1 cellular context compared by ENCODE assay signal in the genomic region with DNA sequence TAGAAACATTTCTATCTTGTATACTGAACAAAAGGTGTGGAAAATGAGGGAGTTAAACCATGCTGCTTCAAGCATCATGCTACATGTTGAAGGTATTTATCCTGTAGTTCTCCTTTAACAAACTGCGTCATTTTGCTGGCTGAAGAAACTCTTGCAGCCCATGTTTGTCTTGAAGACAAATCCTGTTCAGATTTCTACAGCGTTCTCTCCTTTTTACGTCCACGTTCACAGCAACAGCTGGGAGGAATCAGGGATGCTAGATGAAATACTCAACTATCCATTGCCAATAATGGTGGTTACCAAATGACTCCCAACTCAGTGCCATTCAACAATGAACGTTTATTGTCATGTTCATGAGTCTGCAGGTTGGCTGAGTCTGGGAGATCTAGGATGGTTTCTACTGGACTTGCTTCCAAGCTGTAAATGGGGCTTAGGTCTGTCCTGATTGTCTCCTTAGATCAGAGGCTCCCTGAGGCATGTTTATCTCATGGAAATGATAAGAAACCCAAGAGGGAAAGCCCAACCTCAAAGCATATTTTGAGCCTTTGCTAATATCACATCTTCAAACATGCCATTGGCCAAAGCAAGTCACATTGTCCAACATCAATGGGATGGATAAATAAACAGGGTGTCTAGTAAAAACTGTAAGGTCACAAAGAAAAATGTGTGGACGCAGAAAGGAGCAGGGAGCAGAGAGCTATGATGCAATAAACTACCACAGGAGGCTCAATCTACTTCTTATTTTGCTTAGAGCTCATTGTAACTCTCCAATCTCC.
TF ChIP-seq lines count a peak whose summit lies in the region.

No MANE protein-coding gene starts in this region.

TF ChIP-seq in HepG2, 621 proteins besides CTCF, POLR2A, EP300 and RAD21 (continued from another document and continues in another):
- TF ChIP-seq ZNF710 (CRISPR knock-in tag; IDR thresholded peaks at IDR 0.05; ENCODE audit: borderline replicate concordance) (no peak), ZNF780A (CRISPR knock-in tag; IDR thresholded peaks at IDR 0.05) (no peak), HNF4A (CRISPR knock-in tag; IDR thresholded peaks at IDR 0.05) (no peak), CREM (IDR thresholded peaks at IDR 0.05) (peak; percentile 47; the same call in 1 of the 2 replicates), CREM (CRISPR knock-in tag; IDR thresholded peaks at IDR 0.05) (no peak), ZFP90 (CRISPR knock-in tag; IDR thresholded peaks at IDR 0.05; ENCODE audit: borderline replicate concordance) (no peak), ZNF580 (CRISPR knock-in tag; IDR thresholded peaks at IDR 0.05; ENCODE audit: borderline replicate concordance, low read depth) (no peak), MED1 (CRISPR knock-in tag; IDR thresholded peaks at IDR 0.05) (0 out of 2 replicates have a peak, but pooled peaks have one; percentile 26), NCOA2 (CRISPR knock-in tag; IDR thresholded peaks at IDR 0.05) (peak; percentile 71), SKI (IDR thresholded peaks at IDR 0.05; ENCODE audit: partially characterized antibody) (peak; percentile 35), YEATS2 (CRISPR knock-in tag; IDR thresholded peaks at IDR 0.05; ENCODE audit: borderline replicate concordance) (no peak), PHF5A (CRISPR knock-in tag; IDR thresholded peaks at IDR 0.05; ENCODE audit: low read depth, unreplicated experiment) (no peak), ZKSCAN5 (CRISPR knock-in tag; IDR thresholded peaks at IDR 0.05) (no peak), SAP130 (CRISPR knock-in tag; IDR thresholded peaks at IDR 0.05; ENCODE audit: low read depth) (peak; percentile 56), ZNF331 (CRISPR knock-in tag; IDR thresholded peaks at IDR 0.05) (no peak), ZFP82 (CRISPR knock-in tag; IDR thresholded peaks at IDR 0.05; ENCODE audit: borderline replicate concordance) (no peak), PREB (CRISPR knock-in tag; IDR thresholded peaks at IDR 0.05) (no peak), MYPOP (CRISPR knock-in tag; IDR thresholded peaks at IDR 0.05) (0 out of 2 replicates have a peak, but pooled peaks have one; percentile 20), RELA (CRISPR knock-in tag; IDR thresholded peaks at IDR 0.05) (0 out of 2 replicates have a peak, but pooled peaks have one; percentile 37), ZNF577 (CRISPR knock-in tag; IDR thresholded peaks at IDR 0.05; ENCODE audit: borderline replicate concordance, low read depth) (no peak), ZNF274 (CRISPR knock-in tag; IDR thresholded peaks at IDR 0.05) (no peak), ZNF10 (CRISPR knock-in tag; IDR thresholded peaks at IDR 0.05; ENCODE audit: borderline replicate concordance, low read depth) (no peak), ZNF713 (CRISPR knock-in tag; IDR thresholded peaks at IDR 0.05) (no peak), REST (IDR thresholded peaks at IDR 0.05; ENCODE audit: borderline replicate concordance in 1 of 2, low read depth in 1 of 2, low read length in 2 of 2) (no peak), ZNF333 (CRISPR knock-in tag; IDR thresholded peaks at IDR 0.05; ENCODE audit: borderline replicate concordance) (no peak), ZNF431 (CRISPR knock-in tag; IDR thresholded peaks at IDR 0.05; ENCODE audit: borderline replicate concordance, low read depth) (no peak), ZNF777 (CRISPR knock-in tag; IDR thresholded peaks at IDR 0.05) (no peak), PATZ1 (CRISPR knock-in tag; IDR thresholded peaks at IDR 0.05) (0 out of 2 replicates have a peak, but pooled peaks have one; percentile 12), ZNF652 (CRISPR knock-in tag; IDR thresholded peaks at IDR 0.05; ENCODE audit: borderline replicate concordance, low read depth) (no peak), SMAD1 (CRISPR knock-in tag; IDR thresholded peaks at IDR 0.05; ENCODE audit: borderline replicate concordance, low read depth) (no peak)
- TF ChIP-seq, protein P1, sequence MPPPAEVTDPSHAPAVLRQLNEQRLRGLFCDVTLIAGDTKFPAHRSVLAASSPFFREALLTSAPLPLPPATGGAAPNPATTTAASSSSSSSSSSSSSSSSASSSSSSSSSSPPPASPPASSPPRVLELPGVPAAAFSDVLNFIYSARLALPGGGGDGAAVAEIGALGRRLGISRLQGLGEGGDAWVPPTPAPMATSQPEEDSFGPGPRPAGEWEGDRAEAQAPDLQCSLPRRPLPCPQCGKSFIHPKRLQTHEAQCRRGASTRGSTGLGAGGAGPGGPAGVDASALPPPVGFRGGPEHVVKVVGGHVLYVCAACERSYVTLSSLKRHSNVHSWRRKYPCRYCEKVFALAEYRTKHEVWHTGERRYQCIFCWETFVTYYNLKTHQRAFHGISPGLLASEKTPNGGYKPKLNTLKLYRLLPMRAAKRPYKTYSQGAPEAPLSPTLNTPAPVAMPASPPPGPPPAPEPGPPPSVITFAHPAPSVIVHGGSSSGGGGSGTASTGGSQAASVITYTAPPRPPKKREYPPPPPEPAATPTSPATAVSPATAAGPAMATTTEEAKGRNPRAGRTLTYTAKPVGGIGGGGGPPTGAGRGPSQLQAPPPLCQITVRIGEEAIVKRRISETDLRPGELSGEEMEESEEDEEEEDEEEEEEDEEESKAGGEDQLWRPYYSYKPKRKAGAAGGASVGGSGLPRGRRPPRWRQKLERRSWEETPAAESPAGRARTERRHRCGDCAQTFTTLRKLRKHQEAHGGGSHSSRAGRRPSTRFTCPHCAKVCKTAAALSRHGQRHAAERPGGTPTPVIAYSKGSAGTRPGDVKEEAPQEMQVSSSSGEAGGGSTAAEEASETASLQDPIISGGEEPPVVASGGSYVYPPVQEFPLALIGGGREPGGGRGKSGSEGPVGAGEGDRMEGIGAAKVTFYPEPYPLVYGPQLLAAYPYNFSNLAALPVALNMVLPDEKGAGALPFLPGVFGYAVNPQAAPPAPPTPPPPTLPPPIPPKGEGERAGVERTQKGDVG (CRISPR knock-in tag; IDR thresholded peaks at IDR 0.05; ENCODE audit: borderline replicate concordance): no peak
- TF ChIP-seq, protein P2, sequence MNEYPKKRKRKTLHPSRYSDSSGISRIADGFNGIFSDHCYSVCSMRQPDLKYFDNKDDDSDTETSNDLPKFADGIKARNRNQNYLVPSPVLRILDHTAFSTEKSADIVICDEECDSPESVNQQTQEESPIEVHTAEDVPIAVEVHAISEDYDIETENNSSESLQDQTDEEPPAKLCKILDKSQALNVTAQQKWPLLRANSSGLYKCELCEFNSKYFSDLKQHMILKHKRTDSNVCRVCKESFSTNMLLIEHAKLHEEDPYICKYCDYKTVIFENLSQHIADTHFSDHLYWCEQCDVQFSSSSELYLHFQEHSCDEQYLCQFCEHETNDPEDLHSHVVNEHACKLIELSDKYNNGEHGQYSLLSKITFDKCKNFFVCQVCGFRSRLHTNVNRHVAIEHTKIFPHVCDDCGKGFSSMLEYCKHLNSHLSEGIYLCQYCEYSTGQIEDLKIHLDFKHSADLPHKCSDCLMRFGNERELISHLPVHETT (CRISPR knock-in tag; conservative IDR thresholded peaks at IDR 0.05): no peak
- TF ChIP-seq, protein P3, sequence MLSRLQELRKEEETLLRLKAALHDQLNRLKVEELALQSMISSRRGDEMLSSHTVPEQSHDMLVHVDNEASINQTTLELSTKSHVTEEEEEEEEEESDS (CRISPR knock-in tag; IDR thresholded peaks at IDR 0.05; ENCODE audit: borderline replicate concordance): no peak
- TF ChIP-seq, protein P4, sequence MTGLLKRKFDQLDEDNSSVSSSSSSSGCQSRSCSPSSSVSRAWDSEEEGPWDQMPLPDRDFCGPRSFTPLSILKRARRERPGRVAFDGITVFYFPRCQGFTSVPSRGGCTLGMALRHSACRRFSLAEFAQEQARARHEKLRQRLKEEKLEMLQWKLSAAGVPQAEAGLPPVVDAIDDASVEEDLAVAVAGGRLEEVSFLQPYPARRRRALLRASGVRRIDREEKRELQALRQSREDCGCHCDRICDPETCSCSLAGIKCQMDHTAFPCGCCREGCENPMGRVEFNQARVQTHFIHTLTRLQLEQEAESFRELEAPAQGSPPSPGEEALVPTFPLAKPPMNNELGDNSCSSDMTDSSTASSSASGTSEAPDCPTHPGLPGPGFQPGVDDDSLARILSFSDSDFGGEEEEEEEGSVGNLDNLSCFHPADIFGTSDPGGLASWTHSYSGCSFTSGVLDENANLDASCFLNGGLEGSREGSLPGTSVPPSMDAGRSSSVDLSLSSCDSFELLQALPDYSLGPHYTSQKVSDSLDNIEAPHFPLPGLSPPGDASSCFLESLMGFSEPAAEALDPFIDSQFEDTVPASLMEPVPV (CRISPR knock-in tag; IDR thresholded peaks at IDR 0.05): no peak
- TF ChIP-seq, protein P5, sequence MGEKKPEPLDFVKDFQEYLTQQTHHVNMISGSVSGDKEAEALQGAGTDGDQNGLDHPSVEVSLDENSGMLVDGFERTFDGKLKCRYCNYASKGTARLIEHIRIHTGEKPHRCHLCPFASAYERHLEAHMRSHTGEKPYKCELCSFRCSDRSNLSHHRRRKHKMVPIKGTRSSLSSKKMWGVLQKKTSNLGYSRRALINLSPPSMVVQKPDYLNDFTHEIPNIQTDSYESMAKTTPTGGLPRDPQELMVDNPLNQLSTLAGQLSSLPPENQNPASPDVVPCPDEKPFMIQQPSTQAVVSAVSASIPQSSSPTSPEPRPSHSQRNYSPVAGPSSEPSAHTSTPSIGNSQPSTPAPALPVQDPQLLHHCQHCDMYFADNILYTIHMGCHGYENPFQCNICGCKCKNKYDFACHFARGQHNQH (CRISPR knock-in tag; IDR thresholded peaks at IDR 0.05): 0 out of 2 replicates have a peak, but pooled peaks have one; percentile 22
